In genomic region chr19:55305491-55305890, GRCh38 we compare ENCODE assay signal across 9 cellular contexts. TPM values are rescaled to one million over a fixed set of nuclear protein-coding genes. Genes with fewer than 3 reads are reported as not detected.
DNase-seq lines count a peak whose midpoint lies in the region; TF ChIP-seq lines count a peak whose summit lies in the region.
"Had no signal": no experiment of that assay in that cellular context is flagged by ENCODE, and none has a peak within 500 bp of the region (broad histone marks: within the 10 kb centered on the region; RNA-seq: fewer than 3 reads in every experiment).

No MANE protein-coding gene starts in this region.

- peak; percentile 70 for DNase-seq in DMS 273 (lab: John Stamatoyannopoulos, UW; ENCODE audit: unreplicated experiment)
- DNase-seq in DMS 273 treated with DMSO at 0.1 percent for 48 hours (lab: John Stamatoyannopoulos, UW) = no peak
- DNase-seq in NCI-H2227 treated with DMSO at 0.1 percent for 48 hours (lab: John Stamatoyannopoulos, UW) = peak; percentile 49
- DNase-seq in activated CD8-positive, alpha-beta memory T cell treated with anti-CD3 and anti-CD28 coated beads for 24 hours = peak; percentile 75
- DNase-seq in fibroblast of villous mesenchyme (ENCODE audit: low read depth) = peak; percentile 32
- DNase-seq in stimulated activated CD8-positive, alpha-beta memory T cell treated with anti-CD3 and anti-CD28 coated beads, Interleukin-12 subunit alpha, Interleukin-12 subunit beta, amount 100 ng/mL, for 1 hour (ENCODE audit: low read depth) = peak; percentile 11
- no peak for DNase-seq in NCI-H510A (lab: John Stamatoyannopoulos, UW)
- no peak for DNase-seq in NCI-H510A treated with DMSO at 0.1 percent for 48 hours (lab: John Stamatoyannopoulos, UW)

- no peak overlapping the region for H3K4me3 ChIP-seq in fibroblast of villous mesenchyme (ENCODE audit: low read depth, low read length)
- H3K4me3 ChIP-seq: thoracic aorta had no signal

- no peak for TF ChIP-seq CTCF in fibroblast of villous mesenchyme (IDR thresholded peaks at IDR 0.05; ENCODE audit: insufficient read depth, low read depth, low read length)

RNA-seq across cellular contexts. Expression of gene TMEM150B, which starts 19.6 kb away (rescaled TPM):
- not detected in 2 replicates for total RNA-seq in fibroblast of villous mesenchyme

RNA-seq across cellular contexts. Expression of gene BRSK1, which starts 21.7 kb away (rescaled TPM):
- 5.6 and 6.1 TPM in 2 replicates for total RNA-seq in fibroblast of villous mesenchyme

RNA-seq across cellular contexts. Expression of gene HSPBP1, which starts 25.6 kb away (rescaled TPM):
- total RNA-seq in fibroblast of villous mesenchyme = 25.0 and 31.9 TPM in 2 replicates

RNA-seq across cellular contexts. Expression of gene KMT5C, which starts 34.2 kb away (rescaled TPM):
- total RNA-seq in fibroblast of villous mesenchyme = 6.9 and 8.7 TPM in 2 replicates

RNA-seq across cellular contexts. Expression of gene PPP6R1, which starts 46.7 kb away (rescaled TPM):
- total RNA-seq in fibroblast of villous mesenchyme = 35.1 and 38.9 TPM in 2 replicates

Comparison
In these comparisons a context has a peak if more than half of its experiments do, and no peak if none do; other contexts are left out.
1. DNase-seq: peak in DMS 273 (single experiment), NCI-H2227 treated with DMSO at 0.1 percent for 48 hours (single experiment), activated CD8-positive, alpha-beta memory T cell treated with anti-CD3 and anti-CD28 coated beads for 24 hours (single experiment), fibroblast of villous mesenchyme (single experiment) and stimulated activated CD8-positive, alpha-beta memory T cell treated with anti-CD3 and anti-CD28 coated beads, Interleukin-12 subunit alpha, Interleukin-12 subunit beta, amount 100 ng/mL, for 1 hour (single experiment); none in DMS 273 treated with DMSO at 0.1 percent for 48 hours (single experiment), NCI-H510A (single experiment) and NCI-H510A treated with DMSO at 0.1 percent for 48 hours (single experiment).